In genomic region chr18:71221405-71221804, GRCh38 we compare ENCODE assay signal across 15 cellular contexts.
DNase-seq lines count a peak whose midpoint lies in the region.
"Had no signal": no experiment of that assay in that cellular context is flagged by ENCODE, and none has a peak within 500 bp of the region (broad histone marks: within the 10 kb centered on the region; RNA-seq: fewer than 3 reads in every experiment).

No MANE protein-coding gene starts in this region.

- peak; percentile 70 for DNase-seq in globus pallidus (ENCODE audit: low spot score)
- peak; percentile 9 for DNase-seq in medulla oblongata (ENCODE audit: extremely low spot score)
- peak; percentile 74 for DNase-seq in superior temporal gyrus (ENCODE audit: extremely low spot score)
- no peak for DNase-seq in NCI-H510A treated with DMSO at 0.1 percent for 48 hours (lab: John Stamatoyannopoulos, UW)
- no peak for DNase-seq in foreskin melanocyte
- DNase-seq in ecto neural progenitor cell (ENCODE audit: low spot score): no peak
- DNase-seq: BE2C; CD8-positive, alpha-beta T cell; COR-L47; DMS153; DMS79 treated with DMSO at 0.1 percent for 48 hours; EL; H7 had no signal

- H3K27ac ChIP-seq in angular gyrus (ENCODE audit: low read depth, low read length): peak overlapping the region; percentile 9
- H3K27ac ChIP-seq: C4-2B had no signal

Comparison
In these comparisons a context has a peak if more than half of its experiments do, and no peak if none do; other contexts are left out.
1. DNase-seq: peak in globus pallidus (single experiment), medulla oblongata (single experiment) and superior temporal gyrus (single experiment); none in NCI-H510A treated with DMSO at 0.1 percent for 48 hours (single experiment), foreskin melanocyte (single experiment) and ecto neural progenitor cell (single experiment).